9 cellular contexts compared by ENCODE assay signal in genomic region chr3:173371848-173372487, GRCh38. TPM values are rescaled to one million over a fixed set of nuclear protein-coding genes. Genes with fewer than 3 reads are reported as not detected.
A peak's percentile ranks its signal among the peaks of the same experiment; 100 is the strongest.
DNase-seq lines count a peak whose midpoint lies in the region; ATAC-seq and TF ChIP-seq lines count a peak whose summit lies in the region.
"Had no signal": no experiment of that assay in that cellular context is flagged by ENCODE, and none has a peak within 500 bp of the region (broad histone marks: within the 10 kb centered on the region; RNA-seq: fewer than 3 reads in every experiment).

No MANE protein-coding gene starts in this region.

- TF ChIP-seq POLR2A in body of pancreas (IDR thresholded peaks at IDR 0.05) = no peak

- intact Hi-C loops in body of pancreas (cut with DNase I) = no loop called here

- H3K27me3 ChIP-seq in body of pancreas = no peaks in the 10 kb centered on the region
- H3K27me3 ChIP-seq: BLaER1 treated with 17β-estradiol and CSF1 and Interleukin-3, amounts not matched to agents 10 nM and 100 nM had no signal

- 32 to 40% methylated on average over 3 of the region's 3 CpGs for WGBS in body of pancreas, 2 donors

- no peaks in the 10 kb centered on the region for H3K4me1 ChIP-seq in body of pancreas
- H3K4me1 ChIP-seq: BLaER1 treated with 17β-estradiol and CSF1 and Interleukin-3, amounts not matched to agents 10 nM and 100 nM had no signal

- H3K27ac ChIP-seq in body of pancreas = no peak overlapping the region
- H3K27ac ChIP-seq: BLaER1 treated with 17β-estradiol and CSF1 and Interleukin-3, amounts not matched to agents 10 nM and 100 nM had no signal

- peak; percentile 50 for ATAC-seq in body of pancreas
- ATAC-seq in left lobe of liver = peak; percentile 52
- no peak for ATAC-seq in HG02973 (IDR thresholded peaks at IDR 0.05; ENCODE audit: unreplicated experiment)

- H3K4me3 ChIP-seq in body of pancreas = no peak overlapping the region
- H3K4me3 ChIP-seq: BLaER1 treated with 17β-estradiol and CSF1 and Interleukin-3, amounts not matched to agents 10 nM and 100 nM had no signal

- no peaks in the 10 kb centered on the region for H3K9me3 ChIP-seq in body of pancreas
- H3K9me3 ChIP-seq: BLaER1 treated with 17β-estradiol and CSF1 and Interleukin-3, amounts not matched to agents 10 nM and 100 nM had no signal

- DNase-seq in NCI-H1105 treated with DMSO at 0.1 percent for 48 hours (lab: John Stamatoyannopoulos, UW) (peak; percentile 48), NCI-H1105 (lab: John Stamatoyannopoulos, UW) (no peak), NCI-H1694 treated with DMSO at 0.1 percent for 48 hours (lab: John Stamatoyannopoulos, UW) (peak; percentile 45), body of pancreas (peak; percentile 17 to 50 (median 28)), left lobe of liver (ENCODE audit: low spot score) (no peak), ecto neural progenitor cell (ENCODE audit: low spot score) (no peak), cortex of kidney (lab: John Stamatoyannopoulos, UW) (no peak)

- H3K36me3 ChIP-seq in body of pancreas (replicated peaks in 1 of 2; ENCODE audit: insufficient read depth in 1 of 2, low read depth in 2 of 2) = no peaks in the 10 kb centered on the region
- H3K36me3 ChIP-seq: BLaER1 treated with 17β-estradiol and CSF1 and Interleukin-3, amounts not matched to agents 10 nM and 100 nM had no signal

- TF ChIP-seq CTCF in body of pancreas (IDR thresholded peaks at IDR 0.05) = peak in 6 of 7 experiments; percentile 36 to 55 (median 49)

RNA-seq across cellular contexts. Expression of gene NLGN1, which starts 25.6 kb away (rescaled TPM):
- total RNA-seq in body of pancreas (1 to 10 TPM in 1 of 2 donors, under 1 TPM in 1; 0.52 to 1.3 TPM), left lobe of liver (not detected)

Comparison
In these comparisons a context has a peak if more than half of its experiments do, and no peak if none do; other contexts are left out.
1. DNase-seq: peak in NCI-H1105 treated with DMSO at 0.1 percent for 48 hours (single experiment), NCI-H1694 treated with DMSO at 0.1 percent for 48 hours (single experiment) and body of pancreas (4 of 4); none in NCI-H1105 (single experiment), left lobe of liver (single experiment), ecto neural progenitor cell (single experiment) and cortex of kidney (single experiment).